Comparison of ENCODE assay signal across 10 cellular contexts in the genomic region with DNA sequence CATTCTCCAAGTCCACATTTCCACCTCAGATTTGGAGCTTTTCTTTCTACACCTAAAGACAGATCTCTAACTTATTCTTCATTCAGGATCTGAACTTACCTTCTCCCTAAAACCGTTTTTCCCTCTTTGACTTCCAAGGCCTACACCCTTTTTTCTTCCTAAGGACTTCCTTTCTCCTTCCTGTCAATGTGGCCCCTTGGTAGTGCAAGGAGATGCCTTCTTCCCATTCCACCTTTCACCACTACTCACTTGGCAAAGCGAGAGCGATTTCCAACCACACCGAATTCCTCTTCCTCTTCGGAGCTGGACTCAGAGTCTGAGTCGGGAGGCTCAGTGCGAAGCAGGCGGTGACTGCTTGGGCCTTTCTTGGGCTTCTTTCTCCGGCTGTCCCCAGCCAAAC. TPM values are rescaled to one million over a fixed set of nuclear protein-coding genes. Genes with fewer than 3 reads are reported as not detected.
DNase-seq lines count a peak whose midpoint lies in the region; ATAC-seq and TF ChIP-seq lines count a peak whose summit lies in the region.
"Had no signal": no experiment of that assay in that cellular context is flagged by ENCODE, and none has a peak within 500 bp of the region (broad histone marks: within the 10 kb centered on the region; RNA-seq: fewer than 3 reads in every experiment).

No MANE protein-coding gene starts in this region.

- H3K9me3 Mint-ChIP-seq in nephron progenitor cell: no peaks in the 10 kb centered on the region

- H3K4me3 ChIP-seq in Karpas-422 (ENCODE audit: low read length): peak overlapping the region; percentile 92
- peak overlapping the region; percentile 94 for H3K4me3 ChIP-seq in colonic mucosa

- H3K9me3 ChIP-seq in Karpas-422 (ENCODE audit: low read length) (no peaks in the 10 kb centered on the region), colonic mucosa (no peaks in the 10 kb centered on the region)

- H3K4me2 ChIP-seq in Karpas-422 (ENCODE audit: low read depth, low read length, poor library complexity, severe bottlenecking): peak overlapping the region; percentile 92

- peaks cover 59% of the 10 kb centered on the region for H3K79me2 ChIP-seq in Karpas-422 (ENCODE audit: low read length)

- H2AFZ ChIP-seq in Karpas-422 (ENCODE audit: low read length): no peak overlapping the region

- intact Hi-C loops in colonic mucosa (cut with DNase I): no loop called here

- H3K27me3 ChIP-seq in Karpas-422 (ENCODE audit: low read length): no peaks in the 10 kb centered on the region
- H3K27me3 ChIP-seq in colonic mucosa: no peaks in the 10 kb centered on the region
- H3K27me3 ChIP-seq: foreskin keratinocyte had no signal

- peak overlapping the region; percentile 94 for H3K9ac ChIP-seq in Karpas-422 (ENCODE audit: low read length)
- peak overlapping the region in 1 of 2 donors; percentile 76 for H3K9ac ChIP-seq in colonic mucosa (ENCODE audit: low read depth in 2 of 2, low read length in 2 of 2)

- H4K20me1 ChIP-seq in Karpas-422 (ENCODE audit: insufficient read depth, low read depth, low read length): peaks cover 17% of the 10 kb centered on the region; the same call in 1 of the 2 replicates

- DNase-seq in CD1c-positive myeloid dendritic cell (ENCODE audit: extremely low spot score) (peak; percentile 21), Karpas-422 (no peak), colonic mucosa (no peak), nephron progenitor cell (no peak), NCI-H2081 (lab: John Stamatoyannopoulos, UW) (no peak), DMS 273 (lab: John Stamatoyannopoulos, UW; ENCODE audit: unreplicated experiment) (no peak), NCI-H1694 (lab: John Stamatoyannopoulos, UW) (no peak)
- DNase-seq: foreskin keratinocyte had no signal

- H3K4me1 ChIP-seq in Karpas-422 (ENCODE audit: low read length): peaks cover 27% of the 10 kb centered on the region
- H3K4me1 ChIP-seq in colonic mucosa: peaks cover 13% of the 10 kb centered on the region
- H3K4me1 ChIP-seq: foreskin keratinocyte had no signal

- H3K4me3 Mint-ChIP-seq in nephron progenitor cell: peak overlapping the region; percentile 99

- H3K27ac ChIP-seq in Karpas-422 (ENCODE audit: low read length) (no peak overlapping the region), colonic mucosa (no peak overlapping the region)

- ATAC-seq in GM18520 (IDR thresholded peaks at IDR 0.05; ENCODE audit: unreplicated experiment): no peak

- no peak overlapping the region for H3K27ac Mint-ChIP-seq in nephron progenitor cell

- H3K36me3 ChIP-seq in Karpas-422 (ENCODE audit: insufficient read depth, low read length): peaks cover 25% of the 10 kb centered on the region; the same call in 1 of the 2 replicates
- no peaks in the 10 kb centered on the region for H3K36me3 ChIP-seq in colonic mucosa

- H3K4me1 Mint-ChIP-seq in nephron progenitor cell: peaks cover 31% of the 10 kb centered on the region

- peaks cover 5% of the 10 kb centered on the region for H3K36me3 Mint-ChIP-seq in nephron progenitor cell (ENCODE audit: low read depth)

- peaks cover 21% of the 10 kb centered on the region for H3K27me3 Mint-ChIP-seq in nephron progenitor cell (ENCODE audit: low read depth, poor library complexity)

- no peak for TF ChIP-seq CTCF in colonic mucosa (IDR thresholded peaks at IDR 0.05)
- no peak for TF ChIP-seq CTCF in nephron progenitor cell (IDR thresholded peaks at IDR 0.05)

- no peaks in the 10 kb centered on the region for H3K9me2 ChIP-seq in Karpas-422 (replicated peaks; ENCODE audit: insufficient read depth, low read length)

RNA-seq across cellular contexts. Expression of a gene that starts 1.3 kb away (rescaled TPM):
- 55.5 and 75.0 TPM in 2 replicates for total RNA-seq in Karpas-422 (2014; rRNA removed; shearing (Covaris generic); ENCODE audit: low replicate concordance)
- total RNA-seq in colonic mucosa: 100 to 1,000 TPM in 1 of 2 donors, 10 to 100 TPM in 1; 87.4 to 114 TPM

RNA-seq across cellular contexts. Expression of a gene that starts 46.0 kb away (rescaled TPM):
- 0.37 TPM in 1 of 2 replicates, not detected in the other for total RNA-seq in Karpas-422 (2014; rRNA removed; shearing (Covaris generic); ENCODE audit: low replicate concordance)
- not detected for total RNA-seq in colonic mucosa
- total RNA-seq: foreskin keratinocyte, subcutaneous adipose tissue had no signal

RNA-seq across cellular contexts. Expression of a gene that starts 49.5 kb away (rescaled TPM):
- total RNA-seq in Karpas-422 (2014; rRNA removed; shearing (Covaris generic); ENCODE audit: low replicate concordance): 77.6 and 81.2 TPM in 2 replicates
- 10 to 100 TPM; 55.8 to 66.1 TPM for total RNA-seq in colonic mucosa
